ENCODE assay signal across 25 cellular contexts in genomic region chr7:154909241-154910105, GRCh38.
"Had no signal": no experiment of that assay in that cellular context is flagged by ENCODE, and none has a peak within 500 bp of the region (broad histone marks: within the 10 kb centered on the region; RNA-seq: fewer than 3 reads in every experiment).

No MANE protein-coding gene starts in this region.

- H3K4me3 Mint-ChIP-seq: dendritic cell treated with granulocyte-macrophage colony-stimulating factor and Interleukin-4, amounts not matched to agents 40 ng/mL and 50 ng/mL, for 4 days; endodermal cell; natural killer cell; stimulated activated memory B cell treated with anti-CD40 and anti-IgM and Interleukin-4, amounts not matched to agents 10 μg/mL and 1 μg/mL and 100 μg/mL, for 72 hours had no signal

- ATAC-seq: esophagus mucosa; gastrocnemius medialis; left cardiac atrium; left lung; lower lobe of right lung; natural killer cell; pancreas; sciatic nerve; stimulated activated memory B cell treated with anti-CD40 and anti-IgM and Interleukin-4, amounts not matched to agents 10 μg/mL and 1 μg/mL and 100 μg/mL, for 72 hours; stimulated activated naive CD8-positive, alpha-beta T cell treated with anti-CD3 and anti-CD28 coated beads, Interleukin-15, Interleukin-2, amounts not matched to agents 100 U/mL and 50 U/mL, for 24 hours had no signal

- H3K9me3 ChIP-seq: colonic mucosa, gastrocnemius medialis, lower lobe of right lung, neutrophil, pancreas, prostate gland, testis had no signal

- H3K27me3 ChIP-seq: pancreas, right atrium auricular region, testis had no signal

- H3K4me3 ChIP-seq: colonic mucosa, gastrocnemius medialis, left lung, lower lobe of right lung, pancreas, prostate gland, right atrium auricular region, smooth muscle cell, testis, tibial artery, upper lobe of left lung had no signal

- H3K27ac ChIP-seq: colonic mucosa, epithelial cell of prostate, gastrocnemius medialis, left lung, lower lobe of right lung, neutrophil, pancreas, prostate gland, right atrium auricular region, testis, tibial artery, upper lobe of left lung had no signal

- H3K36me3 ChIP-seq: colonic mucosa, gastrocnemius medialis, left lung, lower lobe of right lung, neutrophil, pancreas, prostate gland, right atrium auricular region, tibial artery, upper lobe of left lung had no signal

- H3K27ac Mint-ChIP-seq: dendritic cell treated with granulocyte-macrophage colony-stimulating factor and Interleukin-4, amounts not matched to agents 40 ng/mL and 50 ng/mL, for 4 days; endodermal cell; natural killer cell; stimulated activated memory B cell treated with anti-CD40 and anti-IgM and Interleukin-4, amounts not matched to agents 10 μg/mL and 1 μg/mL and 100 μg/mL, for 72 hours had no signal

- DNase-seq: colonic mucosa; effector CD8-positive, alpha-beta T cell; endodermal cell; foreskin fibroblast; gastrocnemius medialis; left cardiac atrium; left lung; lower lobe of right lung; natural killer cell; pancreas; stimulated activated CD4-positive, alpha-beta T cell treated with anti-CD3 and anti-CD28 coated beads, Interleukin-4, amount 100 ng/mL, for 4 hours; stimulated activated naive CD8-positive, alpha-beta T cell treated with anti-CD3 and anti-CD28 coated beads, Interleukin-15, Interleukin-2, amounts not matched to agents 100 U/mL and 50 U/mL, for 24 hours; substantia nigra; testis; tibial artery; upper lobe of left lung had no signal

- H3K36me3 Mint-ChIP-seq: natural killer cell; stimulated activated memory B cell treated with anti-CD40 and anti-IgM and Interleukin-4, amounts not matched to agents 10 μg/mL and 1 μg/mL and 100 μg/mL, for 72 hours had no signal

- H3K4me1 ChIP-seq: colonic mucosa, pancreas, prostate gland had no signal
